In the genomic region with DNA sequence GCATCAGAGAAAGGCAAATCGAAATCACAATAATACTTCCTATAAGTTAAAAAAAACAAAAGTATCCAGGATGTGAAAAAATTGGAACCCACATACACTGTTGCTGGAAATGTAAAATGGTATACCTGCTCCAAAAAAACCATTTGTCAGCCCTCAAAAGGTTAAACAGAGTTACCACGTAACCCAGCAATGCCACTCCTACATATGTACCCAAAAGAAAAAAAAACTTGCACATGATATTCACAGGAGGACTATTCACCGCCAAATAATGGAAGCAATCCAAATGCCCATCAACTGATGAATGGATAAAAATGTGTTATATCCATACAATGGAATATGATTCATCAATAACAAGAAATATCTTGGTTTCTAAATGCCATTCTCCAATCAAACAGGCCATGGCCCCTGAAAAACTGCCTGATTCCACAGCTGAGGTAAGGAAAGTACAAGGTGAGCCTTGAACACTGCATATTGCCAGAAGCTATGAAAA, we compare ENCODE assay signal across 26 cellular contexts.
"Had no signal": no experiment of that assay in that cellular context is flagged by ENCODE, and none has a peak within 500 bp of the region (broad histone marks: within the 10 kb centered on the region; RNA-seq: fewer than 3 reads in every experiment).

No MANE protein-coding gene starts in this region.

- H3K4me1 ChIP-seq: body of pancreas, foreskin keratinocyte, sigmoid colon, transverse colon, uterus had no signal

- H3K27ac Mint-ChIP-seq: activated CD4-positive, alpha-beta T cell treated with anti-CD3 and anti-CD28 coated beads, Interleukin-2, amount 10 ng/mL, durations not matched to agents 7 days and 5 days; activated CD8-positive, alpha-beta memory T cell treated with anti-CD3 and anti-CD28 coated beads, Interleukin-2, amount 10 ng/mL, durations not matched to agents 7 days and 5 days; activated CD8-positive, alpha-beta T cell treated with anti-CD3 and anti-CD28 coated beads for 36 hours; activated T-helper 2 cell treated with anti-CD3 and anti-CD28 coated beads, Interferon-gamma antibody, Interleukin-2, Interleukin-4, amounts not matched to agents 10 μg/mL and 5 μg/mL and 100 μg/mL, durations not matched to agents 14 hours and 24 hours and 36 hours; progenitor cell of endocrine pancreas; T-helper 2 cell treated with Interferon-gamma antibody and Interleukin-4, amounts not matched to agents 5 μg/mL and 100 μg/mL, for 36 hours had no signal

- H3K9me3 ChIP-seq: body of pancreas, sigmoid colon, transverse colon, uterus had no signal

- ATAC-seq: activated CD8-positive, alpha-beta memory T cell treated with anti-CD3 and anti-CD28 coated beads, Interleukin-2, amount 10 ng/mL, durations not matched to agents 7 days and 5 days; activated CD8-positive, alpha-beta T cell treated with anti-CD3 and anti-CD28 coated beads for 36 hours; body of pancreas; foreskin keratinocyte; left lobe of liver; natural killer cell; stimulated activated naive CD8-positive, alpha-beta T cell treated with anti-CD3 and anti-CD28 coated beads, Interleukin-15, Interleukin-2, amounts not matched to agents 100 U/mL and 50 U/mL, for 24 hours had no signal

- H3K36me3 ChIP-seq: uterus had no signal

- H3K27me3 Mint-ChIP-seq: activated CD4-positive, alpha-beta T cell treated with anti-CD3 and anti-CD28 coated beads, Interleukin-2, amount 10 ng/mL, durations not matched to agents 7 days and 5 days; activated CD8-positive, alpha-beta memory T cell treated with anti-CD3 and anti-CD28 coated beads, Interleukin-2, amount 10 ng/mL, durations not matched to agents 7 days and 5 days; activated CD8-positive, alpha-beta T cell treated with anti-CD3 and anti-CD28 coated beads for 36 hours; progenitor cell of endocrine pancreas had no signal

- H3K27ac ChIP-seq: body of pancreas, foreskin keratinocyte, sigmoid colon, transverse colon, uterus, WERI-Rb-1 had no signal

- H3K27me3 ChIP-seq: body of pancreas, foreskin keratinocyte, sigmoid colon, transverse colon, uterus had no signal

- H3K4me3 ChIP-seq: body of pancreas, sigmoid colon, smooth muscle cell, transverse colon, uterus had no signal

- H3K4me1 Mint-ChIP-seq: natural killer cell had no signal

- DNase-seq: activated CD4-positive, alpha-beta T cell treated with anti-CD3 and anti-CD28 coated beads, Interleukin-2, amount 10 ng/mL, durations not matched to agents 7 days and 5 days; activated CD4-positive, CD25-positive, alpha-beta regulatory T cell treated with anti-CD3 and anti-CD28 coated beads, Interleukin-2, amount 50 U/mL, for 72 hours; activated CD8-positive, alpha-beta memory T cell treated with anti-CD3 and anti-CD28 coated beads, Interleukin-2, amount 10 ng/mL, durations not matched to agents 7 days and 5 days; activated CD8-positive, alpha-beta T cell treated with anti-CD3 and anti-CD28 coated beads for 36 hours; activated naive CD4-positive, alpha-beta T cell; anterior cingulate cortex; body of pancreas; caudate nucleus; dermis blood vessel endothelial cell; effector CD8-positive, alpha-beta T cell; midbrain; natural killer cell; retina; sigmoid colon; stimulated activated CD4-positive, alpha-beta T cell treated with anti-CD3 and anti-CD28 coated beads, Interleukin-15, amount 100 ng/mL, for 24 hours; stimulated activated CD8-positive, alpha-beta memory T cell treated with anti-CD3 and anti-CD28 coated beads, Interleukin-4, amount 100 ng/mL, for 48 hours; stimulated activated naive CD8-positive, alpha-beta T cell treated with anti-CD3 and anti-CD28 coated beads, Interleukin-15, Interleukin-2, amounts not matched to agents 100 U/mL and 50 U/mL, for 24 hours; transverse colon; uterus; WERI-Rb-1 had no signal

- H3K4me3 Mint-ChIP-seq: activated CD4-positive, alpha-beta T cell treated with anti-CD3 and anti-CD28 coated beads, Interleukin-2, amount 10 ng/mL, durations not matched to agents 7 days and 5 days; activated CD8-positive, alpha-beta memory T cell treated with anti-CD3 and anti-CD28 coated beads, Interleukin-2, amount 10 ng/mL, durations not matched to agents 7 days and 5 days; activated CD8-positive, alpha-beta T cell treated with anti-CD3 and anti-CD28 coated beads for 36 hours; natural killer cell; T-helper 2 cell treated with Interferon-gamma antibody and Interleukin-4, amounts not matched to agents 5 μg/mL and 100 μg/mL, for 36 hours had no signal

- H3K4me2 ChIP-seq: smooth muscle cell had no signal

- H3K9me3 Mint-ChIP-seq: activated CD4-positive, alpha-beta T cell treated with anti-CD3 and anti-CD28 coated beads, Interleukin-2, amount 10 ng/mL, durations not matched to agents 7 days and 5 days; activated CD8-positive, alpha-beta T cell treated with anti-CD3 and anti-CD28 coated beads for 36 hours; activated T-helper 2 cell treated with anti-CD3 and anti-CD28 coated beads, Interferon-gamma antibody, Interleukin-2, Interleukin-4, amounts not matched to agents 10 μg/mL and 5 μg/mL and 100 μg/mL, durations not matched to agents 14 hours and 24 hours and 36 hours; natural killer cell; T-helper 2 cell treated with Interferon-gamma antibody and Interleukin-4, amounts not matched to agents 5 μg/mL and 100 μg/mL, for 36 hours had no signal
